9 cellular contexts compared by ENCODE assay signal in genomic region chr3:69326821-69327433, GRCh38.
A peak's percentile ranks its signal among the peaks of the same experiment; 100 is the strongest.
DNase-seq lines count a peak whose midpoint lies in the region; ATAC-seq and TF ChIP-seq lines count a peak whose summit lies in the region.
"Had no signal": no experiment of that assay in that cellular context is flagged by ENCODE, and none has a peak within 500 bp of the region (broad histone marks: within the 10 kb centered on the region; RNA-seq: fewer than 3 reads in every experiment).

No MANE protein-coding gene starts in this region.

- H3K27me3 ChIP-seq in HAP-1 (ENCODE audit: low read depth), result no peaks in the 10 kb centered on the region

- in situ Hi-C loops in HAP-1 (cut with MboI; ENCODE audit: low sequenced_read_pairs), result no loop called here

- H3K4me1 ChIP-seq in HAP-1, result peaks cover 3% of the 10 kb centered on the region

- peak overlapping the region; percentile 10 for H3K27ac Mint-ChIP-seq in stimulated activated effector memory CD8-positive, alpha-beta T cell treated with anti-CD3 and anti-CD28 coated beads, Interleukin-12 subunit alpha, Interleukin-12 subunit beta, amount 100 ng/mL, for 72 hours

- H3K4me3 ChIP-seq in GM12865 (ENCODE audit: low read depth, low read length), result peak overlapping the region; percentile 2; the same call in 1 of the 2 replicates
- H3K4me3 ChIP-seq in HAP-1, result no peak overlapping the region

- H3K4me3 Mint-ChIP-seq in stimulated activated effector memory CD8-positive, alpha-beta T cell treated with anti-CD3 and anti-CD28 coated beads, Interleukin-12 subunit alpha, Interleukin-12 subunit beta, amount 100 ng/mL, for 72 hours, result peak overlapping the region; percentile 34

- H3K4me1 Mint-ChIP-seq in stimulated activated effector memory CD8-positive, alpha-beta T cell treated with anti-CD3 and anti-CD28 coated beads, Interleukin-12 subunit alpha, Interleukin-12 subunit beta, amount 100 ng/mL, for 72 hours, result peaks cover 31% of the 10 kb centered on the region

- ATAC-seq in GM21576 (IDR thresholded peaks at IDR 0.05; ENCODE audit: unreplicated experiment), result peak; percentile 90
- ATAC-seq in stimulated activated effector memory CD8-positive, alpha-beta T cell treated with anti-CD3 and anti-CD28 coated beads, Interleukin-12 subunit alpha, Interleukin-12 subunit beta, amount 100 ng/mL, for 72 hours, result peak; percentile 92
- ATAC-seq: HCT116 had no signal

- TF ChIP-seq CTCF in GM12865 (IDR thresholded peaks at IDR 0.05; ENCODE audit: insufficient read depth, low read depth, low read length, missing control alignments), result no peak

- H3K36me3 ChIP-seq in HAP-1 (replicated peaks), result no peaks in the 10 kb centered on the region

- DNase-seq in GM12865 (ENCODE audit: low read depth), result peak; percentile 89
- peak; percentile 58 for DNase-seq in NAMALWA (ENCODE audit: low spot score)
- DNase-seq in dedifferentiated amniotic fluid mesenchymal stem cell (ENCODE audit: extremely low spot score), result peak; percentile 14
- DNase-seq in stimulated activated effector memory CD8-positive, alpha-beta T cell treated with anti-CD3 and anti-CD28 coated beads, Interleukin-12 subunit alpha, Interleukin-12 subunit beta, amount 100 ng/mL, for 72 hours (ENCODE audit: low spot score in 2 of 2), result peak in 1 of 2 donors; percentile 61
- no peak for DNase-seq in NCI-H526 (lab: John Stamatoyannopoulos, UW)
- no peak for DNase-seq in DMS53 treated with DMSO at 0.1 percent for 48 hours (lab: John Stamatoyannopoulos, UW; ENCODE audit: unreplicated experiment)
- no peak for DNase-seq in HAP-1 (ENCODE audit: low spot score in 2 of 2)

- no peaks in the 10 kb centered on the region for H3K9me3 Mint-ChIP-seq in stimulated activated effector memory CD8-positive, alpha-beta T cell treated with anti-CD3 and anti-CD28 coated beads, Interleukin-12 subunit alpha, Interleukin-12 subunit beta, amount 100 ng/mL, for 72 hours

- peaks cover 12% of the 10 kb centered on the region for H3K36me3 Mint-ChIP-seq in stimulated activated effector memory CD8-positive, alpha-beta T cell treated with anti-CD3 and anti-CD28 coated beads, Interleukin-12 subunit alpha, Interleukin-12 subunit beta, amount 100 ng/mL, for 72 hours

- no peaks in the 10 kb centered on the region for H3K9me3 ChIP-seq in HAP-1

Comparison
In these comparisons a context has a peak if more than half of its experiments do, and no peak if none do; other contexts are left out.
1. DNase-seq: peak in GM12865 (single experiment), NAMALWA (single experiment) and dedifferentiated amniotic fluid mesenchymal stem cell (single experiment); none in NCI-H526 (0 of 2), DMS53 treated with DMSO at 0.1 percent for 48 hours (single experiment) and HAP-1 (0 of 2).